Comparison of ENCODE assay signal across 9 cellular contexts in genomic region chr1:87826639-87827345, GRCh38.
DNase-seq lines count a peak whose midpoint lies in the region; ATAC-seq and TF ChIP-seq lines count a peak whose summit lies in the region.
"Had no signal": no experiment of that assay in that cellular context is flagged by ENCODE, and none has a peak within 500 bp of the region (broad histone marks: within the 10 kb centered on the region; RNA-seq: fewer than 3 reads in every experiment).

No MANE protein-coding gene starts in this region.

- H3K4me3 Mint-ChIP-seq in CD4-positive, alpha-beta T cell = no peak overlapping the region

- no peaks in the 10 kb centered on the region for H3K4me1 ChIP-seq in rectal smooth muscle tissue (ENCODE audit: control insufficient read depth, insufficient read depth, low read length)
- H3K4me1 ChIP-seq: SJSA1 had no signal

- CTCF ChIA-PET in CD4-positive, alpha-beta T cell (lab: Charles Lee) = no interaction called here

- DNase-seq in NCI-H226 = peak; percentile 67
- DNase-seq in epithelial cell of esophagus (ENCODE audit: low read depth) = peak; percentile 11
- no peak for DNase-seq in CD4-positive, alpha-beta T cell
- no peak for DNase-seq in activated naive CD4-positive, alpha-beta T cell treated with Interleukin-2 at 50 U/mL for 16 hours
- no peak for DNase-seq in HK-2 (ENCODE audit: unreplicated experiment)

- ATAC-seq in GM18520 (IDR thresholded peaks at IDR 0.05; ENCODE audit: unreplicated experiment) (peak; percentile 75), HG02759 (IDR thresholded peaks at IDR 0.05; ENCODE audit: unreplicated experiment) (peak; percentile 92)
- ATAC-seq in CD4-positive, alpha-beta T cell (ENCODE audit: poor library complexity) = no peak

- no peak overlapping the region for H3K27ac Mint-ChIP-seq in CD4-positive, alpha-beta T cell

- POLR2A ChIA-PET in CD4-positive, alpha-beta T cell (lab: Charles Lee) = no interaction called here

- H3K4me1 Mint-ChIP-seq in CD4-positive, alpha-beta T cell (ENCODE audit: low read depth) = no peaks in the 10 kb centered on the region

- H3K27me3 Mint-ChIP-seq in CD4-positive, alpha-beta T cell = no peaks in the 10 kb centered on the region

- no peaks in the 10 kb centered on the region for H3K9me3 ChIP-seq in CD4-positive, alpha-beta T cell (ENCODE audit: control insufficient read depth, low read length)
- H3K9me3 ChIP-seq: SJSA1 had no signal

- H3K9me3 Mint-ChIP-seq in CD4-positive, alpha-beta T cell = no peaks in the 10 kb centered on the region

- no peaks in the 10 kb centered on the region for H3K27me3 ChIP-seq in rectal smooth muscle tissue (ENCODE audit: control insufficient read depth, insufficient read depth, low read length)
- no peaks in the 10 kb centered on the region for H3K27me3 ChIP-seq in CD4-positive, alpha-beta T cell (ENCODE audit: control insufficient read depth, insufficient read depth, low read length)
- H3K27me3 ChIP-seq: SJSA1 had no signal

- no peak overlapping the region for H3K4me3 ChIP-seq in epithelial cell of esophagus (ENCODE audit: low read length)
- H3K4me3 ChIP-seq in rectal smooth muscle tissue (ENCODE audit: low read length) = peak overlapping the region; percentile 9
- H3K4me3 ChIP-seq: SJSA1 had no signal

- no peak overlapping the region for H3K27ac ChIP-seq in rectal smooth muscle tissue (ENCODE audit: low read depth, low read length)
- no peak overlapping the region for H3K27ac ChIP-seq in CD4-positive, alpha-beta T cell (ENCODE audit: low read depth, low read length)
- H3K27ac ChIP-seq: SJSA1 had no signal

- no peak for TF ChIP-seq CTCF in epithelial cell of esophagus (IDR thresholded peaks at IDR 0.05; ENCODE audit: insufficient read depth, low read depth, low read length, missing control alignments)
- TF ChIP-seq CTCF in CD4-positive, alpha-beta T cell (IDR thresholded peaks at IDR 0.05) = no peak

- no peak overlapping the region for H3K9ac ChIP-seq in rectal smooth muscle tissue (ENCODE audit: low read length)

- no peaks in the 10 kb centered on the region for H3K36me3 Mint-ChIP-seq in CD4-positive, alpha-beta T cell (ENCODE audit: low read depth)

- intact Hi-C loops in CD4-positive, alpha-beta T cell (cut with DNase I, micrococcal nuclease) = no loop called here

- no peaks in the 10 kb centered on the region for H3K36me3 ChIP-seq in rectal smooth muscle tissue (ENCODE audit: control insufficient read depth, insufficient read depth, low read length)
- H3K36me3 ChIP-seq: SJSA1 had no signal

Comparison
In these comparisons a context has a peak if more than half of its experiments do, and no peak if none do; other contexts are left out.
1. DNase-seq: peak in NCI-H226 (single experiment) and epithelial cell of esophagus (single experiment); none in CD4-positive, alpha-beta T cell (0 of 10), activated naive CD4-positive, alpha-beta T cell treated with Interleukin-2 at 50 U/mL for 16 hours (single experiment) and HK-2 (single experiment).